Comparison of ENCODE assay signal across 14 cellular contexts in the genomic region with DNA sequence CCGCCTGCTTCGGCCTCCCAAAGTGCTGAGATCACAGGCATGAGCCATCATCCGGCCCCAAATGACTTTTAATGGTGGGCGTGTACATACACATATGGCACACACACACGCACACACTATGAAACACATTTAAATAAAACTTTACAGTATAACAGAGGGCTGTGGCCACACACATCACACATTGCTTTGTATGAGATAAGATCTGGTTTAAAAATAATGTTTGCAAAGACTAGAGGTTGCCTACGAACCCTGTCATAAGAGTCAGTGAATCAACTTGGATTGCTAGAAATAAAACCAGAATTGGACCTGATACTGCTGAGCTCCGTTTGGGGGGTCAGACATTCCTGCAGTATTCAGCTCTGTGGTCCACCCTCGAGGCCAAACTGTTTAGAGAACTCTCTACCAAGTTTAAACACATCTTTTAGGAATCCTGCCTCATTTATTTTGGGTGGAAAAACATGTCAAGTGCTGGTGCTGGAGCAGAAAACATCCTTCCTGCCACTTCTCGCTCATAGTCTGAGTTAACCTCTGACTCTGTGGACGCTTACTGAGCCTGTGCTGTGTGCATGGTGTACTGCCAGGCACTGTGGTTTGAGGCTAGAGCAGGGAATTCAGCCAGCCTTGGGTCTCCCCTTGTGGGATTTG. TPM values are rescaled to one million over a fixed set of nuclear protein-coding genes. Genes with fewer than 3 reads are reported as not detected.
DNase-seq lines count a peak whose midpoint lies in the region; ATAC-seq, FAIRE-seq and TF ChIP-seq lines count a peak whose summit lies in the region.
"Had no signal": no experiment of that assay in that cellular context is flagged by ENCODE, and none has a peak within 500 bp of the region (broad histone marks: within the 10 kb centered on the region; RNA-seq: fewer than 3 reads in every experiment).

No MANE protein-coding gene starts in this region.

- in situ Hi-C loops in astrocyte of the spinal cord (cut with HindIII; ENCODE audit: low sequenced_read_pairs), result no loop called here

- intact Hi-C loops in kidney (cut with DNase I), result no loop called here
- intact Hi-C loops in head of caudate nucleus (cut with DNase I), result no loop called here

- ATAC-seq in thoracic aorta (ENCODE audit: insufficient number of reproducible peaks, low FRiP score, low read depth) (peak; percentile 33), GM18861 (IDR thresholded peaks at IDR 0.05; ENCODE audit: unreplicated experiment) (no peak), GM19035 (IDR thresholded peaks at IDR 0.05; ENCODE audit: unreplicated experiment) (no peak)
- ATAC-seq: HCT116 had no signal

- DNase-seq in H4 (ENCODE audit: low spot score) (peak; percentile 69), astrocyte of the spinal cord (ENCODE audit: low read depth, low spot score) (peak; percentile 81), kidney (peak; percentile 52), thoracic aorta (ENCODE audit: low spot score) (no peak), NCI-H1417 (lab: John Stamatoyannopoulos, UW) (no peak), head of caudate nucleus (no peak)
- DNase-seq: activated B cell treated with CpG ODN at 0.5 μM for 24 hours, Caco-2, mammary epithelial cell had no signal

- H3K27ac ChIP-seq in kidney (ENCODE audit: low read depth in 2 of 2, low read length in 2 of 2) (peak overlapping the region; percentile 32 to 41), thoracic aorta (peak overlapping the region; percentile 70 to 80)

- no peak overlapping the region for H3K9ac ChIP-seq in kidney (ENCODE audit: low read length in 2 of 2)

- no peak for FAIRE-seq in kidney (lab: Jason Lieb, UNC)
- FAIRE-seq: urothelium cell line had no signal

- H3K36me3 ChIP-seq in kidney (ENCODE audit: control insufficient read depth in 1 of 2, insufficient read depth in 2 of 2, low read length in 2 of 2) (no peaks in the 10 kb centered on the region), thoracic aorta (no peaks in the 10 kb centered on the region)

- H3K4me3 ChIP-seq in astrocyte of the spinal cord (ENCODE audit: low read depth, low read length) (no peak overlapping the region), kidney (ENCODE audit: low read length in 2 of 2) (no peak overlapping the region), thoracic aorta (no peak overlapping the region)
- H3K4me3 ChIP-seq: body of pancreas had no signal

- H3K27me3 ChIP-seq in thoracic aorta (replicated peaks; ENCODE audit: insufficient read depth), result no peaks in the 10 kb centered on the region
- H3K27me3 ChIP-seq: body of pancreas had no signal

- peaks cover 15 to 26% of the 10 kb centered on the region in 2 donors for H3K4me1 ChIP-seq in kidney (ENCODE audit: control insufficient read depth in 1 of 2, insufficient read depth in 1 of 2, low read depth in 1 of 2, low read length in 2 of 2)
- H3K4me1 ChIP-seq in thoracic aorta (ENCODE audit: control insufficient read depth in 1 of 2, low read depth in 2 of 2), result peaks cover 20 to 48% of the 10 kb centered on the region in 2 donors
- H3K4me1 ChIP-seq: Caco-2 had no signal

- H3K9me3 ChIP-seq in kidney (ENCODE audit: control insufficient read depth in 1 of 2, low read length in 2 of 2), result no peaks in the 10 kb centered on the region
- H3K9me3 ChIP-seq in thoracic aorta, result no peaks in the 10 kb centered on the region
- H3K9me3 ChIP-seq: body of pancreas, Caco-2 had no signal

- TF ChIP-seq CTCF in astrocyte of the spinal cord (IDR thresholded peaks at IDR 0.05; ENCODE audit: low read depth, low read length), result no peak
- TF ChIP-seq CTCF in kidney (IDR thresholded peaks at IDR 0.05; ENCODE audit: borderline replicate concordance, extremely low read depth, insufficient read depth), result no peak
- no peak for TF ChIP-seq CTCF in thoracic aorta (IDR thresholded peaks at IDR 0.05)

RNA-seq across cellular contexts. Expression of a gene that starts 47.8 kb away (rescaled TPM):
- total RNA-seq in H4 (2014; rRNA removed; shearing (Covaris generic)), result 18.3 and 18.5 TPM in 2 replicates
- total RNA-seq in kidney, result 35.9 TPM
- 7.9 TPM for polyA plus RNA-seq in kidney (ENCODE audit: insufficient read depth, low read depth, low replicate concordance)
- total RNA-seq in thoracic aorta, result 10 to 100 TPM; 55.1 to 66.5 TPM
- total RNA-seq: activated B cell treated with CpG ODN at 0.5 μM for 24 hours had no signal

Comparison
In these comparisons a context has a peak if more than half of its experiments do, and no peak if none do; other contexts are left out.
1. DNase-seq: peak in H4 (single experiment), astrocyte of the spinal cord (single experiment) and kidney (single experiment); none in thoracic aorta (single experiment), NCI-H1417 (0 of 3) and head of caudate nucleus (0 of 42).